In the genomic region with DNA sequence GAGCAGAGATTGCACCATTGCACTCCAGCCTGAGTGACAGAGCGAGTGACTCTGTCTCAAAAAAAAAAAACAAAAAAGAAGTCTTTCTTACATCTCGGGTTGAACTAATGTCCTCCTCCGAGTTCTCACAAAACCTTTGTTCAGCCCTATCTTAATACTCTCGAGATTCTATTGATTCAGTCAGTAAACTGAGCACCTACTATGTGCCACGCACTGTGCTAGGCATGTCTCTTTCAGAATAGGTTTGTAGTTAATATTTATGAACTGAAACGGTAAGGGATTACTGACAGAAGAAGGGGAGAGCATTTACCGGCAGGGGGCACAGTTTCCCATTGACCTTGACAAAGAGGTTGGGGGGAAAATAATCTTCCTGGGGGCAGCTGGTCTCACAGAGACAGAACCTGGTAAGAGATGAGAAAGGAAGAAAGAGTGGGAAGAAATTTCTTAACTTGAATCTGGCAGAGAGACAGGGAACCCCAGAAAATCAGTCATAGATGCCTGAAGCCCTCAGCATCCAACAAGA, we compare ENCODE assay signal across 20 cellular contexts. TPM values are rescaled to one million over a fixed set of nuclear protein-coding genes. Genes with fewer than 3 reads are reported as not detected.
A peak's percentile ranks its signal among the peaks of the same experiment; 100 is the strongest.
DNase-seq lines count a peak whose midpoint lies in the region; ATAC-seq and TF ChIP-seq lines count a peak whose summit lies in the region.
"Had no signal": no experiment of that assay in that cellular context is flagged by ENCODE, and none has a peak within 500 bp of the region (broad histone marks: within the 10 kb centered on the region; RNA-seq: fewer than 3 reads in every experiment).

No MANE protein-coding gene starts in this region.

- CTCF ChIA-PET in HCT116 (lab: Charles Lee) = interaction anchor here (0.9 to 6.6 kb wide), 2 partner anchors 9 kb away, joined by 4 to 87 read pairs; partner anchors contain the start of gene NUDT17

- H3K9ac ChIP-seq in HCT116 (ENCODE audit: low read length) (no peak overlapping the region), SU-DHL-6 (ENCODE audit: low read length) (no peak overlapping the region)
- H3K9ac ChIP-seq: BLaER1 treated with 17β-estradiol and CSF1 and Interleukin-3, amounts not matched to agents 10 nM and 100 nM had no signal

- no peak overlapping the region for H2AFZ ChIP-seq in HCT116 (ENCODE audit: low read depth, low read length, poor library complexity, severe bottlenecking)
- no peak overlapping the region for H2AFZ ChIP-seq in SU-DHL-6 (ENCODE audit: low read depth, low read length, severe bottlenecking)

- no peak for TF ChIP-seq RAD21 in HCT116 (IDR thresholded peaks at IDR 0.05; ENCODE audit: low read depth)

- TF ChIP-seq CTCF in CD14-positive monocyte (IDR thresholded peaks at IDR 0.05) = peak; percentile 10
- TF ChIP-seq CTCF in HCT116 (IDR thresholded peaks at IDR 0.05 in 2 of 3, conservative IDR thresholded peaks at IDR 0.05 in 1 of 3; ENCODE audit: borderline replicate concordance in 1 of 3, insufficient read depth in 1 of 3, low read depth in 2 of 3, low read length in 2 of 3) = peak in 2 of 3 experiments; percentile 28 to 38; a peak in 3 of 6 replicates
- peak; percentile 36 for TF ChIP-seq CTCF in SU-DHL-6 (IDR thresholded peaks at IDR 0.05; ENCODE audit: insufficient read depth, low read length, poor library complexity, severe bottlenecking)
- TF ChIP-seq CTCF in fibroblast of villous mesenchyme (IDR thresholded peaks at IDR 0.05; ENCODE audit: insufficient read depth, low read depth, low read length) = peak; percentile 22

- H3K4me1 Mint-ChIP-seq in CD14-positive monocyte = peaks cover 14% of the 10 kb centered on the region

- peaks cover 5% of the 10 kb centered on the region; the same call in 1 of the 2 replicates for H3K79me2 ChIP-seq in HCT116 (ENCODE audit: insufficient read depth, low read length)
- H3K79me2 ChIP-seq in SU-DHL-6 (ENCODE audit: insufficient read depth, low read length) = no peaks in the 10 kb centered on the region

- peak overlapping the region in 1 of 7 donors; percentile 0 for H3K27ac Mint-ChIP-seq in CD14-positive monocyte
- H3K27ac Mint-ChIP-seq: activated naive CD8-positive, alpha-beta T cell treated with anti-CD3 and anti-CD28 coated beads, Interleukin-2, amount 10 ng/mL, durations not matched to agents 7 days and 5 days; stimulated activated naive B cell treated with anti-CD40 and anti-IgM and Interleukin-4, amounts not matched to agents 10 μg/mL and 1 μg/mL and 100 μg/mL, for 72 hours had no signal

- intact Hi-C loops in CD14-positive monocyte (cut with micrococcal nuclease) = loop anchor here in 1 of 2 donors (5.0 kb wide), 1 partner anchor 62 kb away; the partner anchor contains the start of gene PEX11B
- intact Hi-C loops in HCT116 (cut with micrococcal nuclease) = no loop called here

- no peaks in the 10 kb centered on the region for H3K9me3 ChIP-seq in HCT116 (ENCODE audit: control insufficient read depth in 1 of 2, insufficient read depth in 1 of 2, low read depth in 1 of 2, low read length in 2 of 2)
- H3K9me3 ChIP-seq in SU-DHL-6 (ENCODE audit: insufficient read depth, low read length) = no peaks in the 10 kb centered on the region
- H3K9me3 ChIP-seq: BLaER1 treated with 17β-estradiol and CSF1 and Interleukin-3, amounts not matched to agents 10 nM and 100 nM; heart right ventricle; upper lobe of left lung had no signal

- no peak for TF ChIP-seq POLR2A in HCT116 (IDR thresholded peaks at IDR 0.05; ENCODE audit: borderline replicate concordance, extremely low read depth, insufficient read depth, insufficient read length)

- no peak overlapping the region for H3K4me2 ChIP-seq in HCT116 (ENCODE audit: low read length)
- no peak overlapping the region for H3K4me2 ChIP-seq in SU-DHL-6 (ENCODE audit: low read depth, low read length, poor library complexity, severe bottlenecking)
- H3K4me2 ChIP-seq: BLaER1 treated with 17β-estradiol and CSF1 and Interleukin-3, amounts not matched to agents 10 nM and 100 nM had no signal

- no TSS peak for BruUV-seq in HCT116 (replicated peaks; lab: Mats Ljungman, UMichigan)

- H3F3A ChIP-seq in SU-DHL-6 (ENCODE audit: insufficient read depth) = no peaks in the 10 kb centered on the region

- H3K36me3 Mint-ChIP-seq in CD14-positive monocyte = peaks cover 54 to 64% of the 10 kb centered on the region in 2 donors

- POLR2A ChIA-PET in HCT116 (lab: Charles Lee) = interaction anchor here (1.2 kb wide), 1 partner anchor 10 kb away, joined by 5 read pairs; the partner anchor contains the start of gene NUDT17

- H3K4me3 ChIP-seq in HCT116 (replicated peaks in 1 of 2; ENCODE audit: low read depth in 1 of 2, low read length in 2 of 2) (no peak overlapping the region), SU-DHL-6 (ENCODE audit: insufficient read depth, low read length, poor library complexity, severe bottlenecking) (no peak overlapping the region), fibroblast of villous mesenchyme (ENCODE audit: low read depth, low read length) (no peak overlapping the region)
- H3K4me3 ChIP-seq: BLaER1 treated with 17β-estradiol and CSF1 and Interleukin-3, amounts not matched to agents 10 nM and 100 nM; heart right ventricle; skin epidermis; upper lobe of left lung had no signal

- H3K9me3 Mint-ChIP-seq in CD14-positive monocyte = peaks cover 0 to 1% (median 0%) of the 10 kb centered on the region in 7 donors
- H3K9me3 Mint-ChIP-seq: activated naive CD8-positive, alpha-beta T cell treated with anti-CD3 and anti-CD28 coated beads, Interleukin-2, amount 10 ng/mL, durations not matched to agents 7 days and 5 days; stimulated activated naive B cell treated with anti-CD40 and anti-IgM and Interleukin-4, amounts not matched to agents 10 μg/mL and 1 μg/mL and 100 μg/mL, for 72 hours had no signal

- no peak for ATAC-seq in HCT116
- ATAC-seq in HG03442 (IDR thresholded peaks at IDR 0.05; ENCODE audit: unreplicated experiment) = no peak
- ATAC-seq in GM21515 (IDR thresholded peaks at IDR 0.05; ENCODE audit: unreplicated experiment) = no peak
- no peak for ATAC-seq in HG02642 (IDR thresholded peaks at IDR 0.05; ENCODE audit: poor library complexity, unreplicated experiment)
- ATAC-seq: heart right ventricle; stimulated activated naive B cell treated with anti-CD40 and anti-IgM and Interleukin-4, amounts not matched to agents 10 μg/mL and 1 μg/mL and 100 μg/mL, for 72 hours had no signal

- H3K4me3 Mint-ChIP-seq in CD14-positive monocyte = no peak overlapping the region
- H3K4me3 Mint-ChIP-seq: activated naive CD8-positive, alpha-beta T cell treated with anti-CD3 and anti-CD28 coated beads, Interleukin-2, amount 10 ng/mL, durations not matched to agents 7 days and 5 days; stimulated activated naive B cell treated with anti-CD40 and anti-IgM and Interleukin-4, amounts not matched to agents 10 μg/mL and 1 μg/mL and 100 μg/mL, for 72 hours had no signal

- peaks cover 11 to 15% of the 10 kb centered on the region in 2 experiments; a peak in 3 of 4 replicates for H3K4me1 ChIP-seq in HCT116 (ENCODE audit: control insufficient read depth in 1 of 2, insufficient read depth in 2 of 2, low read length in 2 of 2)

- H4K20me1 ChIP-seq in HCT116 (ENCODE audit: insufficient read depth) (no peaks in the 10 kb centered on the region), SU-DHL-6 (ENCODE audit: low read depth, low read length) (no peaks in the 10 kb centered on the region)

- DNase-seq in CD14-positive monocyte (ENCODE audit: low spot score) (no peak), HCT116 (ENCODE audit: low read depth, low spot score) (no peak), fibroblast of villous mesenchyme (ENCODE audit: low read depth) (no peak), NOMO-1 (lab: John Stamatoyannopoulos, UW; ENCODE audit: unreplicated experiment in 2 of 2) (no peak)
- DNase-seq: activated CD4-positive, CD25-positive, alpha-beta regulatory T cell; activated CD8-positive, alpha-beta memory T cell treated with anti-CD3 and anti-CD28 coated beads, Interleukin-2, amount 50 U/mL, for 4 hours; activated naive CD8-positive, alpha-beta T cell treated with anti-CD3 and anti-CD28 coated beads, Interleukin-2, amount 10 ng/mL, durations not matched to agents 7 days and 5 days; heart right ventricle; NCI-H187 treated with DMSO at 0.1 percent for 48 hours; NCI-H524; stimulated activated naive B cell treated with anti-CD40 and anti-IgM and Interleukin-4, amounts not matched to agents 10 μg/mL and 1 μg/mL and 100 μg/mL, for 72 hours; upper lobe of left lung had no signal

- H3K27me3 ChIP-seq in HCT116 (ENCODE audit: insufficient read depth, low read length) = no peaks in the 10 kb centered on the region
- H3K27me3 ChIP-seq in SU-DHL-6 (ENCODE audit: low read length) = no peaks in the 10 kb centered on the region
- H3K27me3 ChIP-seq: BLaER1 treated with 17β-estradiol and CSF1 and Interleukin-3, amounts not matched to agents 10 nM and 100 nM; heart right ventricle; upper lobe of left lung had no signal

- H3K27ac ChIP-seq in HCT116 (ENCODE audit: low read depth, low read length) = no peak overlapping the region
- H3K27ac ChIP-seq in SU-DHL-6 (ENCODE audit: low read depth, low read length) = no peak overlapping the region
- H3K27ac ChIP-seq: BLaER1 treated with 17β-estradiol and CSF1 and Interleukin-3, amounts not matched to agents 10 nM and 100 nM; epithelial cell of prostate; heart right ventricle; skin epidermis; upper lobe of left lung had no signal

- H3K9me2 ChIP-seq in HCT116 (ENCODE audit: insufficient read depth) (no peaks in the 10 kb centered on the region), SU-DHL-6 (replicated peaks; ENCODE audit: insufficient read depth, low read length) (no peaks in the 10 kb centered on the region)

- H3K36me3 ChIP-seq in HCT116 (ENCODE audit: control insufficient read depth in 1 of 2, insufficient read depth in 2 of 2, low read length in 2 of 2) = peaks cover 1 to 30% of the 10 kb centered on the region in 2 experiments
- no peaks in the 10 kb centered on the region for H3K36me3 ChIP-seq in SU-DHL-6 (ENCODE audit: low read length)

- H3K27me3 Mint-ChIP-seq in CD14-positive monocyte (ENCODE audit: low read depth in 3 of 3) = no peaks in the 10 kb centered on the region
- H3K27me3 Mint-ChIP-seq: activated naive CD8-positive, alpha-beta T cell treated with anti-CD3 and anti-CD28 coated beads, Interleukin-2, amount 10 ng/mL, durations not matched to agents 7 days and 5 days; stimulated activated naive B cell treated with anti-CD40 and anti-IgM and Interleukin-4, amounts not matched to agents 10 μg/mL and 1 μg/mL and 100 μg/mL, for 72 hours had no signal

- RAD21 ChIA-PET in HCT116 (lab: Charles Lee; ENCODE audit: low non-redundant PET in 1 of 2, low total read pairs in 2 of 2, uncharacterized antibody in 2 of 2, unreplicated experiment in 2 of 2) = no interaction called here

RNA-seq across cellular contexts. Expression of gene PIAS3, which starts 3.4 kb away (rescaled TPM):
- polyA plus RNA-seq in CD14-positive monocyte = 1 to 10 TPM; 7.2 to 8.8 TPM
- 31.2 TPM for total RNA-seq in HCT116 (2021; ENCODE audit: unreplicated experiment)
- polyA plus RNA-seq in HCT116 (2012) = 28.3 and 37.6 TPM in 2 replicates
- total RNA-seq in fibroblast of villous mesenchyme = 15.5 and 18.4 TPM in 2 replicates

RNA-seq across cellular contexts. Expression of gene NUDT17, which starts 10.1 kb away (rescaled TPM):
- polyA plus RNA-seq in CD14-positive monocyte = 1 to 10 TPM; 2.1 to 3.1 TPM
- total RNA-seq in HCT116 (2021; ENCODE audit: unreplicated experiment) (1.8 TPM), fibroblast of villous mesenchyme (6.0 and 6.8 TPM in 2 replicates)
- 1.3 and 1.7 TPM in 2 replicates for polyA plus RNA-seq in HCT116 (2012)

RNA-seq across cellular contexts. Expression of gene ANKRD35, which starts 30.2 kb away (rescaled TPM):
- 1 to 10 TPM; 1.3 to 1.5 TPM for polyA plus RNA-seq in CD14-positive monocyte
- total RNA-seq in HCT116 (2021; ENCODE audit: unreplicated experiment) (not detected), fibroblast of villous mesenchyme (1.3 TPM in 2 replicates)
- polyA plus RNA-seq in HCT116 (2012) = 0.03 TPM in 1 of 2 replicates, not detected in the other
- total RNA-seq: kidney epithelial cell had no signal

RNA-seq across cellular contexts. Expression of gene POLR3C, which starts 31.5 kb away (rescaled TPM):
- polyA plus RNA-seq in CD14-positive monocyte = 10 to 100 TPM; 30.5 to 41.3 TPM
- 25.4 TPM for total RNA-seq in HCT116 (2021; ENCODE audit: unreplicated experiment)
- polyA plus RNA-seq in HCT116 (2012) = 32.8 and 33.0 TPM in 2 replicates
- 41.5 and 53.1 TPM in 2 replicates for total RNA-seq in fibroblast of villous mesenchyme

RNA-seq across cellular contexts. Expression of gene RNF115, which starts 31.6 kb away (rescaled TPM):
- 1 to 10 TPM; 3.5 to 5.4 TPM for polyA plus RNA-seq in CD14-positive monocyte
- total RNA-seq in HCT116 (2021; ENCODE audit: unreplicated experiment) = 9.5 TPM
- polyA plus RNA-seq in HCT116 (2012) = 4.0 and 5.7 TPM in 2 replicates
- 16.4 TPM in 2 replicates for total RNA-seq in fibroblast of villous mesenchyme
